ENCODE assay signal across 16 cellular contexts in genomic region chr4:3250956-3251690, GRCh38. TPM values are rescaled to one million over a fixed set of nuclear protein-coding genes. Genes with fewer than 3 reads are reported as not detected.
DNase-seq lines count a peak whose midpoint lies in the region; ATAC-seq and TF ChIP-seq lines count a peak whose summit lies in the region.
"Had no signal": no experiment of that assay in that cellular context is flagged by ENCODE, and none has a peak within 500 bp of the region (broad histone marks: within the 10 kb centered on the region; RNA-seq: fewer than 3 reads in every experiment).

No MANE protein-coding gene starts in this region.

- H3K27me3 ChIP-seq in testis, result no peaks in the 10 kb centered on the region
- H3K27me3 ChIP-seq: Peyer's patch had no signal

- H3K36me3 ChIP-seq in testis (ENCODE audit: low read depth, missing control alignments), result no peaks in the 10 kb centered on the region
- H3K36me3 ChIP-seq: Peyer's patch had no signal

- intact Hi-C loops in testis (cut with DNase I; ENCODE audit: low total_unique reads), result no loop called here

- H3K9me3 Mint-ChIP-seq in glutamatergic neuron (ENCODE audit: unreplicated experiment), result peaks cover 6% of the 10 kb centered on the region
- no peaks in the 10 kb centered on the region for H3K9me3 Mint-ChIP-seq in progenitor cell of endocrine pancreas (ENCODE audit: low read depth)

- H3K9me3 ChIP-seq in testis, result no peaks in the 10 kb centered on the region
- H3K9me3 ChIP-seq: Peyer's patch had no signal

- peaks cover 7% of the 10 kb centered on the region for H3K27me3 Mint-ChIP-seq in glutamatergic neuron (ENCODE audit: unreplicated experiment)
- no peaks in the 10 kb centered on the region for H3K27me3 Mint-ChIP-seq in progenitor cell of endocrine pancreas

- H3K27ac Mint-ChIP-seq in glutamatergic neuron (ENCODE audit: unreplicated experiment) (no peak overlapping the region), progenitor cell of endocrine pancreas (peak overlapping the region; percentile 24)

- TF ChIP-seq POLR2A in testis (IDR thresholded peaks at IDR 0.05), result no peak

- peaks cover 3% of the 10 kb centered on the region for H3K4me1 Mint-ChIP-seq in glutamatergic neuron (ENCODE audit: low read depth, unreplicated experiment)
- peaks cover 3% of the 10 kb centered on the region for H3K4me1 Mint-ChIP-seq in progenitor cell of endocrine pancreas (ENCODE audit: low read depth)

- H3K4me3 Mint-ChIP-seq in glutamatergic neuron (ENCODE audit: unreplicated experiment) (no peak overlapping the region), progenitor cell of endocrine pancreas (ENCODE audit: low read depth) (no peak overlapping the region)

- no peaks in the 10 kb centered on the region for H3K4me1 ChIP-seq in testis
- H3K4me1 ChIP-seq: Peyer's patch had no signal

- no peak for ATAC-seq in GM21528 (IDR thresholded peaks at IDR 0.05; ENCODE audit: low FRiP score, unreplicated experiment)

- no peak overlapping the region for H3K27ac ChIP-seq in testis
- H3K27ac ChIP-seq: 22Rv1, Peyer's patch had no signal

- DNase-seq in DMS53 (lab: John Stamatoyannopoulos, UW) (peak; percentile 47), DMS53 treated with DMSO at 0.1 percent for 48 hours (lab: John Stamatoyannopoulos, UW; ENCODE audit: unreplicated experiment) (no peak), NCI-H187 treated with DMSO at 0.1 percent for 48 hours (lab: John Stamatoyannopoulos, UW) (peak; percentile 52), glutamatergic neuron (peak; percentile 30), progenitor cell of endocrine pancreas (ENCODE audit: low spot score, unreplicated experiment) (no peak), dermis blood vessel endothelial cell (no peak), testis (no peak)
- DNase-seq: activated T-cell treated with anti-CD3 and anti-CD28 coated beads, Interleukin-2, amount 50 U/mL, for 48 hours; foreskin melanocyte; mesenchymal stem cell; NCI-H2081 treated with DMSO at 0.1 percent for 48 hours; stimulated activated CD8-positive, alpha-beta memory T cell treated with anti-CD3 and anti-CD28 coated beads, Interleukin-4, amount 100 ng/mL, for 48 hours had no signal

- H3K4me3 ChIP-seq in testis, result no peak overlapping the region
- H3K4me3 ChIP-seq: Peyer's patch had no signal

- TF ChIP-seq CTCF in glutamatergic neuron (IDR thresholded peaks at IDR 0.05; ENCODE audit: partially characterized antibody, unreplicated experiment) (no peak), progenitor cell of endocrine pancreas (IDR thresholded peaks at IDR 0.05; ENCODE audit: unreplicated experiment) (no peak), testis (IDR thresholded peaks at IDR 0.05) (no peak)

- 85 to 94% methylated on average over 7 to 19 of the region's 19 CpGs for WGBS in testis, 2 donors

- H3K36me3 Mint-ChIP-seq in glutamatergic neuron (ENCODE audit: unreplicated experiment) (no peaks in the 10 kb centered on the region), progenitor cell of endocrine pancreas (ENCODE audit: insufficient read depth) (no peaks in the 10 kb centered on the region)

RNA-seq across cellular contexts. Expression of gene MSANTD1, which starts 2.2 kb away (rescaled TPM):
- total RNA-seq in glutamatergic neuron (ENCODE audit: unreplicated experiment) (2.6 TPM), progenitor cell of endocrine pancreas (2.1 and 2.4 TPM in 2 replicates), dermis blood vessel endothelial cell (0.19 and 0.34 TPM in 2 replicates), testis (10 to 100 TPM; 10.1 to 10.3 TPM)
- polyA plus RNA-seq in testis (ENCODE audit: insufficient read depth, low read depth, low replicate concordance), result 3.6 TPM
- total RNA-seq: HT1080 had no signal

RNA-seq across cellular contexts. Expression of gene RGS12, which starts 41.7 kb away (rescaled TPM):
- total RNA-seq in glutamatergic neuron (ENCODE audit: unreplicated experiment) (107 TPM), progenitor cell of endocrine pancreas (102 and 106 TPM in 2 replicates), dermis blood vessel endothelial cell (42.9 and 56.3 TPM in 2 replicates), testis (10 to 100 TPM; 39.0 to 68.2 TPM)
- polyA plus RNA-seq in testis (ENCODE audit: insufficient read depth, low read depth, low replicate concordance), result 25.0 TPM

Comparison
In these comparisons a context has a peak if more than half of its experiments do, and no peak if none do; other contexts are left out.
1. DNase-seq: peak in DMS53 (single experiment), NCI-H187 treated with DMSO at 0.1 percent for 48 hours (single experiment) and glutamatergic neuron (single experiment); none in DMS53 treated with DMSO at 0.1 percent for 48 hours (single experiment), progenitor cell of endocrine pancreas (single experiment), dermis blood vessel endothelial cell (single experiment) and testis (single experiment).